ENCODE assay signal across 12 cellular contexts in the genomic region with DNA sequence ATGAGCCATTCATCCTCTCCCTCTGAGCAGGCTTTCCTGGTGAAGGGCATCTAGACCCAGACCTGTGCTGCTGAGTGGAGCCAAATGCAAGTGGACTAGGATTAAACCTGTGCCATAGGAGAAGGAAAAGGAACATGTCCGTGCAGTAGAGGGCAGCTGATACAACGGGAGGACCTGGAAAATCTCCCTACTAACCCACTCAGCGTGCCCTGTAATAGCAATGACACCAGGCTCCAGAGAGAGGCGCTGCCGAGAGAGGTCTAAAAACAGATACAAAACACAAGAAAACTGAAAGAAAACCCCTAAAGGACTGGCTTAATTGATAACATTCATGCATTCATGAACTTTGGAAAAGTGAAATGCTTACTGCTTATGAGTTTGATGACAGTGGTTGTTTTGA.
DNase-seq lines count a peak whose midpoint lies in the region; ATAC-seq, FAIRE-seq and TF ChIP-seq lines count a peak whose summit lies in the region.
"Had no signal": no experiment of that assay in that cellular context is flagged by ENCODE, and none has a peak within 500 bp of the region (broad histone marks: within the 10 kb centered on the region; RNA-seq: fewer than 3 reads in every experiment).

No MANE protein-coding gene starts in this region.

- H3K9me3 ChIP-seq in DOHH2 (ENCODE audit: control insufficient read depth, insufficient read depth, low read length) (no peaks in the 10 kb centered on the region), fibroblast of lung (ENCODE audit: control insufficient read depth, insufficient read depth, low read depth, low read length) (no peaks in the 10 kb centered on the region)

- H3K79me2 ChIP-seq in DOHH2 (ENCODE audit: control insufficient read depth, low read length), result no peaks in the 10 kb centered on the region
- H3K79me2 ChIP-seq in fibroblast of lung (ENCODE audit: control insufficient read depth, insufficient read depth, low read length), result peaks cover 2% of the 10 kb centered on the region

- H3K4me1 ChIP-seq in DOHH2 (ENCODE audit: control insufficient read depth, low read length) (peaks cover 19% of the 10 kb centered on the region), fibroblast of lung (ENCODE audit: control insufficient read depth, extremely low read depth, insufficient read depth, low read length) (peaks cover 35% of the 10 kb centered on the region)

- H3K36me3 ChIP-seq in DOHH2 (ENCODE audit: control insufficient read depth, low read length) (peaks cover 17% of the 10 kb centered on the region), fibroblast of lung (ENCODE audit: control insufficient read depth, insufficient read depth, low read length) (no peaks in the 10 kb centered on the region)

- H3K9me3 Mint-ChIP-seq in progenitor cell of endocrine pancreas (ENCODE audit: low read depth), result no peaks in the 10 kb centered on the region
- H3K9me3 Mint-ChIP-seq: CD4-positive, alpha-beta T cell; stimulated activated naive B cell treated with anti-CD40 and anti-IgM and Interleukin-4, amounts not matched to agents 10 μg/mL and 1 μg/mL and 100 μg/mL, for 72 hours had no signal

- no peak for FAIRE-seq in H54 (lab: Jason Lieb, UNC)

- TF ChIP-seq POLR2A in H54 (IDR thresholded peaks at IDR 0.05; ENCODE audit: low read depth, low read length), result no peak

- H3K27me3 ChIP-seq in DOHH2 (ENCODE audit: control insufficient read depth, low read length), result no peaks in the 10 kb centered on the region
- no peaks in the 10 kb centered on the region for H3K27me3 ChIP-seq in fibroblast of lung (ENCODE audit: control insufficient read depth, insufficient read depth, low read length)

- H3K9me2 ChIP-seq in DOHH2 (replicated peaks; ENCODE audit: control insufficient read depth, low read length), result no peaks in the 10 kb centered on the region

- H3K4me1 Mint-ChIP-seq in progenitor cell of endocrine pancreas (ENCODE audit: low read depth), result peaks cover 15% of the 10 kb centered on the region

- H3K36me3 Mint-ChIP-seq in progenitor cell of endocrine pancreas (ENCODE audit: insufficient read depth), result peaks cover 7% of the 10 kb centered on the region

- H4K20me1 ChIP-seq in DOHH2 (ENCODE audit: control insufficient read depth, insufficient read depth, low read depth, low read length), result 0 out of 2 replicates have a peak, but pooled peaks cover 3% of the 10 kb centered on the region
- H4K20me1 ChIP-seq in fibroblast of lung (ENCODE audit: control insufficient read depth, extremely low read depth, insufficient read depth, low read length), result no peaks in the 10 kb centered on the region

- H3K27me3 Mint-ChIP-seq in progenitor cell of endocrine pancreas, result no peaks in the 10 kb centered on the region
- H3K27me3 Mint-ChIP-seq: CD4-positive, alpha-beta T cell; stimulated activated naive B cell treated with anti-CD40 and anti-IgM and Interleukin-4, amounts not matched to agents 10 μg/mL and 1 μg/mL and 100 μg/mL, for 72 hours had no signal

- no peak overlapping the region for H2AFZ ChIP-seq in fibroblast of lung (ENCODE audit: low read length)

- DNase-seq in fibroblast of lung (ENCODE audit: low read depth in 2 of 2) (no peak), progenitor cell of endocrine pancreas (ENCODE audit: low spot score, unreplicated experiment) (no peak), T-helper 1 cell (no peak), KG1 (lab: John Stamatoyannopoulos, UW) (no peak), H54 (ENCODE audit: insufficient read length, low spot score) (no peak)
- DNase-seq: CD4-positive, alpha-beta T cell; stimulated activated naive B cell treated with anti-CD40 and anti-IgM and Interleukin-4, amounts not matched to agents 10 μg/mL and 1 μg/mL and 100 μg/mL, for 72 hours had no signal

- no peaks in the 10 kb centered on the region for H3F3A ChIP-seq in DOHH2 (ENCODE audit: control insufficient read depth, insufficient read depth)

- no peak overlapping the region for H3K4me3 Mint-ChIP-seq in progenitor cell of endocrine pancreas (ENCODE audit: low read depth)
- H3K4me3 Mint-ChIP-seq: CD4-positive, alpha-beta T cell; stimulated activated naive B cell treated with anti-CD40 and anti-IgM and Interleukin-4, amounts not matched to agents 10 μg/mL and 1 μg/mL and 100 μg/mL, for 72 hours had no signal

- peak overlapping the region; percentile 60 for H3K27ac Mint-ChIP-seq in progenitor cell of endocrine pancreas
- H3K27ac Mint-ChIP-seq: CD4-positive, alpha-beta T cell; stimulated activated naive B cell treated with anti-CD40 and anti-IgM and Interleukin-4, amounts not matched to agents 10 μg/mL and 1 μg/mL and 100 μg/mL, for 72 hours had no signal

- H3K4me2 ChIP-seq in DOHH2 (ENCODE audit: low read length), result no peak overlapping the region
- no peak overlapping the region for H3K4me2 ChIP-seq in fibroblast of lung (ENCODE audit: extremely low read depth, insufficient read depth, low read length)
- H3K4me2 ChIP-seq: smooth muscle cell had no signal

- 0 out of 3 replicates have a peak, but pooled peaks have one; percentile 0 for ATAC-seq in SK-N-SH treated with all-trans-retinoic acid at 6 μM for 48 hours
- ATAC-seq in HG02571 (IDR thresholded peaks at IDR 0.05; ENCODE audit: unreplicated experiment), result no peak
- ATAC-seq: stimulated activated naive B cell treated with anti-CD40 and anti-IgM and Interleukin-4, amounts not matched to agents 10 μg/mL and 1 μg/mL and 100 μg/mL, for 72 hours had no signal

- TF ChIP-seq CTCF in DOHH2 (IDR thresholded peaks at IDR 0.05; ENCODE audit: low read depth, low read length, poor library complexity, severe bottlenecking), result peak; percentile 23
- no peak for TF ChIP-seq CTCF in fibroblast of lung (conservative IDR thresholded peaks at IDR 0.05 in 1 of 2, IDR thresholded peaks at IDR 0.05 in 1 of 2; ENCODE audit: low read depth in 1 of 2, low read length in 2 of 2)
- peak; percentile 15 for TF ChIP-seq CTCF in progenitor cell of endocrine pancreas (IDR thresholded peaks at IDR 0.05; ENCODE audit: unreplicated experiment)

- H3K4me3 ChIP-seq in DOHH2 (ENCODE audit: low read length), result no peak overlapping the region
- H3K4me3 ChIP-seq in fibroblast of lung (replicated peaks in 1 of 4; ENCODE audit: control extremely low read depth in 1 of 4, insufficient read depth in 1 of 4, low read depth in 3 of 4, low read length in 4 of 4), result no peak overlapping the region
- H3K4me3 ChIP-seq: smooth muscle cell had no signal

- no peak overlapping the region for H3K9ac ChIP-seq in fibroblast of lung (ENCODE audit: insufficient read depth, low read length)

- no peak overlapping the region for H3K27ac ChIP-seq in DOHH2 (ENCODE audit: low read depth, low read length)
- peak overlapping the region; percentile 20 for H3K27ac ChIP-seq in fibroblast of lung (ENCODE audit: insufficient read depth, low read length)
- H3K27ac ChIP-seq: SK-N-MC had no signal

TF ChIP-seq in SK-N-SH treated with all-trans-retinoic acid at 6 μM for 48 hours, 23 proteins besides CTCF, POLR2A, EP300 and RAD21:
- no peak for TF ChIP-seq GLIS3 (CRISPR knock-in tag; IDR thresholded peaks at IDR 0.05)

Comparison
In these comparisons a context has a peak if more than half of its experiments do, and no peak if none do; other contexts are left out.
1. CTCF ChIP-seq: peak in DOHH2 (single experiment) and progenitor cell of endocrine pancreas (single experiment); none in fibroblast of lung (0 of 2).